In genomic region chr9:34343090-34343489, GRCh38 we compare ENCODE assay signal across 13 cellular contexts. TPM values are rescaled to one million over a fixed set of nuclear protein-coding genes. Genes with fewer than 3 reads are reported as not detected.
A peak's percentile ranks its signal among the peaks of the same experiment; 100 is the strongest.
DNase-seq lines count a peak whose midpoint lies in the region; ATAC-seq and TF ChIP-seq lines count a peak whose summit lies in the region.
"Had no signal": no experiment of that assay in that cellular context is flagged by ENCODE, and none has a peak within 500 bp of the region (broad histone marks: within the 10 kb centered on the region; RNA-seq: fewer than 3 reads in every experiment).

No MANE protein-coding gene starts in this region.

- H3K27me3 Mint-ChIP-seq in activated CD4-positive, alpha-beta T cell treated with anti-CD3 and anti-CD28 coated beads, Interleukin-2, amount 10 ng/mL, durations not matched to agents 24 days and 14 days = no peaks in the 10 kb centered on the region
- H3K27me3 Mint-ChIP-seq: naive thymus-derived CD8-positive, alpha-beta T cell had no signal

- DNase-seq in Peyer's patch (no peak), fibroblast of the aortic adventitia (ENCODE audit: low read depth) (peak; percentile 82), midbrain (lab: John Stamatoyannopoulos, UW) (peak; percentile 77), suprapubic skin (ENCODE audit: low spot score in 2 of 2) (no peak), NCI-H510A treated with DMSO at 0.1 percent for 48 hours (lab: John Stamatoyannopoulos, UW) (no peak)
- DNase-seq in activated CD4-positive, alpha-beta T cell treated with anti-CD3 and anti-CD28 coated beads, Interleukin-2, amount 10 ng/mL, durations not matched to agents 24 days and 14 days = no peak
- DNase-seq: naive thymus-derived CD8-positive, alpha-beta T cell; NCI-H146 had no signal

- ATAC-seq in HG03025 (IDR thresholded peaks at IDR 0.05; ENCODE audit: low FRiP score, unreplicated experiment) (no peak), GM19035 (IDR thresholded peaks at IDR 0.05; ENCODE audit: unreplicated experiment) (no peak)
- ATAC-seq: naive thymus-derived CD8-positive, alpha-beta T cell; SK-N-SH treated with all-trans-retinoic acid at 6 μM for 48 hours had no signal

- TF ChIP-seq POLR2A in Peyer's patch (IDR thresholded peaks at IDR 0.05) (no peak), suprapubic skin (IDR thresholded peaks at IDR 0.05) (no peak)

- no peak for TF ChIP-seq CTCF in Peyer's patch (IDR thresholded peaks at IDR 0.05)
- no peak for TF ChIP-seq CTCF in fibroblast of the aortic adventitia (IDR thresholded peaks at IDR 0.05; ENCODE audit: insufficient read depth, low read length)
- no peak for TF ChIP-seq CTCF in suprapubic skin (IDR thresholded peaks at IDR 0.05)

- H3K4me3 ChIP-seq in Peyer's patch (no peak overlapping the region), fibroblast of the aortic adventitia (ENCODE audit: low read depth, low read length) (no peak overlapping the region), suprapubic skin (no peak overlapping the region)
- H3K4me3 ChIP-seq: BLaER1 had no signal

- 82% methylated on average over 5 of the region's 5 CpGs for WGBS in suprapubic skin

- H3K9me3 ChIP-seq in Peyer's patch = no peaks in the 10 kb centered on the region
- no peaks in the 10 kb centered on the region for H3K9me3 ChIP-seq in suprapubic skin
- H3K9me3 ChIP-seq: BLaER1 had no signal

- no peak for TF ChIP-seq EP300 in suprapubic skin (IDR thresholded peaks at IDR 0.05)

- H3K36me3 ChIP-seq in Peyer's patch (peaks cover 0 to 10% (median 0%) of the 10 kb centered on the region in 3 donors), suprapubic skin (peaks cover 50% of the 10 kb centered on the region)

- H3K4me1 ChIP-seq in Peyer's patch (peaks cover 0 to 26% (median 0%) of the 10 kb centered on the region in 4 donors), suprapubic skin (peaks cover 14% of the 10 kb centered on the region)
- H3K4me1 ChIP-seq: BLaER1 had no signal

- no peak overlapping the region for H3K27ac Mint-ChIP-seq in activated CD4-positive, alpha-beta T cell treated with anti-CD3 and anti-CD28 coated beads, Interleukin-2, amount 10 ng/mL, durations not matched to agents 24 days and 14 days

- H3K4me1 Mint-ChIP-seq in activated CD4-positive, alpha-beta T cell treated with anti-CD3 and anti-CD28 coated beads, Interleukin-2, amount 10 ng/mL, durations not matched to agents 24 days and 14 days = no peaks in the 10 kb centered on the region

- H3K27me3 ChIP-seq in Peyer's patch (no peaks in the 10 kb centered on the region), suprapubic skin (no peaks in the 10 kb centered on the region)
- H3K27me3 ChIP-seq: BLaER1 had no signal

- H3K27ac ChIP-seq in Peyer's patch = peak overlapping the region in 3 of 4 donors; percentile 22 to 77 (median 67)
- H3K27ac ChIP-seq in suprapubic skin = peak overlapping the region; percentile 47
- H3K27ac ChIP-seq: BLaER1, VCaP had no signal

- intact Hi-C loops in activated CD4-positive, alpha-beta T cell treated with anti-CD3 and anti-CD28 coated beads, Interleukin-2, amount 10 ng/mL, durations not matched to agents 24 days and 14 days (cut with micrococcal nuclease) = no loop called here

- H3K9me3 Mint-ChIP-seq in activated CD4-positive, alpha-beta T cell treated with anti-CD3 and anti-CD28 coated beads, Interleukin-2, amount 10 ng/mL, durations not matched to agents 24 days and 14 days = no peaks in the 10 kb centered on the region
- H3K9me3 Mint-ChIP-seq: naive thymus-derived CD8-positive, alpha-beta T cell had no signal

- H3K4me3 Mint-ChIP-seq in activated CD4-positive, alpha-beta T cell treated with anti-CD3 and anti-CD28 coated beads, Interleukin-2, amount 10 ng/mL, durations not matched to agents 24 days and 14 days = no peak overlapping the region
- H3K4me3 Mint-ChIP-seq: naive thymus-derived CD8-positive, alpha-beta T cell had no signal

- H3K36me3 Mint-ChIP-seq in activated CD4-positive, alpha-beta T cell treated with anti-CD3 and anti-CD28 coated beads, Interleukin-2, amount 10 ng/mL, durations not matched to agents 24 days and 14 days (ENCODE audit: low read depth) = peaks cover 37% of the 10 kb centered on the region

RNA-seq across cellular contexts. Expression of gene NUDT2, which starts 13.7 kb away (rescaled TPM):
- total RNA-seq in Peyer's patch = 10 to 100 TPM in 3 of 4 donors, not detected in 1; 13.8 to 20.0 (median 14.7) TPM
- total RNA-seq in fibroblast of the aortic adventitia (ENCODE audit: low replicate concordance) = 18.4 and 22.0 TPM in 2 replicates
- total RNA-seq in suprapubic skin = 10 to 100 TPM; 13.2 to 19.7 (median 17.0) TPM
- 30.4 and 31.9 TPM in 2 replicates for total RNA-seq in activated CD4-positive, alpha-beta T cell treated with anti-CD3 and anti-CD28 coated beads, Interleukin-2, amount 10 ng/mL, durations not matched to agents 24 days and 14 days

RNA-seq across cellular contexts. Expression of gene KIF24, which starts 14.0 kb away (rescaled TPM):
- 1 to 10 TPM; 2.1 to 5.2 (median 2.9) TPM for total RNA-seq in Peyer's patch
- 0.74 and 8.2 TPM in 2 replicates for total RNA-seq in fibroblast of the aortic adventitia (ENCODE audit: low replicate concordance)
- total RNA-seq in suprapubic skin = 1 to 10 TPM in 2 of 4 donors, under 1 TPM in 2; 0.68 to 1.4 (median 1.0) TPM
- 5.9 and 6.2 TPM in 2 replicates for total RNA-seq in activated CD4-positive, alpha-beta T cell treated with anti-CD3 and anti-CD28 coated beads, Interleukin-2, amount 10 ng/mL, durations not matched to agents 24 days and 14 days

RNA-seq across cellular contexts. Expression of gene MYORG, which starts 33.6 kb away (rescaled TPM):
- total RNA-seq in Peyer's patch = 10 to 100 TPM in 3 of 4 donors, 1 to 10 TPM in 1; 7.4 to 97.2 (median 88.3) TPM
- total RNA-seq in fibroblast of the aortic adventitia (ENCODE audit: low replicate concordance) = 0.90 and 1.3 TPM in 2 replicates
- 1 to 10 TPM; 5.7 to 8.8 (median 7.3) TPM for total RNA-seq in suprapubic skin
- 1.4 TPM in 2 replicates for total RNA-seq in activated CD4-positive, alpha-beta T cell treated with anti-CD3 and anti-CD28 coated beads, Interleukin-2, amount 10 ng/mL, durations not matched to agents 24 days and 14 days

Comparison
In these comparisons a context has a peak if more than half of its experiments do, and no peak if none do; other contexts are left out.
1. DNase-seq: peak in fibroblast of the aortic adventitia (single experiment) and midbrain (single experiment); none in Peyer's patch (0 of 3), suprapubic skin (0 of 2), NCI-H510A treated with DMSO at 0.1 percent for 48 hours (single experiment) and activated CD4-positive, alpha-beta T cell treated with anti-CD3 and anti-CD28 coated beads, Interleukin-2, amount 10 ng/mL, durations not matched to agents 24 days and 14 days (single experiment).